ENCODE assay signal across 8 cellular contexts in the genomic region with DNA sequence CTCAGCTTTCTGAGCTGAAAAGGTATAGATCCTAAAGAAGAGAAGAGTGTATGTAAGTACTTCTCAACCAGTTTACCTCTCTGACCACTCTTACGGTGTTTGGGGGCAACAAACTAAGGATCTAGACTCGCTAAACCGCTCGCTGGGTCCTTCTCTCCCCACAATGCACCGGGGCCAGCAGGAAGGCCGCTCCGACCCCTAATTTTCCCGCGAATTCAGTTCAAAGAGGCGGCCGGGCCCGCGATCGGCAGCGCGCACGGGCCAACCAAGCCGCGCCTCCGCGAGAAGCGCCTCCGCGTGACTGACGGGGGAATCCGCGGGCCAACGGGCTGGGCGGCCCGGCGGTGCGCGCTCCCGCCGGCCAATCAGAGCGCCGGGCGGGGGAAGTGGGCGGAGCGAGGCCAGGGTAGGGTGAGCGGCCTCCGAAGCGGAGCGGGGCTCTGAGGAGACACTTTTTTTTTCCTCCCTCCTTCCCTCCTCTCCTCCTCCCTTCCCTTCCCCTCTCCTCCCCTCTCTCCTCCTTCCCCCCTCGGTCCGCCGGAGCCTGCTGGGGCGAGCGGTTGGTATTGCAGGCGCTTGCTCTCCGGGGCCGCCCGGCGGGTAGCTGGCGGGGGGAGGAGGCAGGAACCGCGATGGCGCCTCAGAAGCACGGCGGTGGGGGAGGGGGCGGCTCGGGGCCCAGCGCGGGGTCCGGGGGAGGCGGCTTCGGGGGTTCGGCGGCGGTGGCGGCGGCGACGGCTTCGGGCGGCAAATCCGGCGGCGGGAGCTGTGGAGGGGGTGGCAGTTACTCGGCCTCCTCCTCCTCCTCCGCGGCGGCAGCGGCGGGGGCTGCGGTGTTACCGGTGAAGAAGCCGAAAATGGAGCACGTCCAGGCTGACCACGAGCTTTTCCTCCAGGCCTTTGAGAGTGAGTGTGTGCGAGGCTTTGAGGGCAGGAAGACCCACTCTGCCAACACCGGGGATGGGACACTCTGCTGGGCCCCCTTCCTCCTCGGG. TPM values are rescaled to one million over a fixed set of nuclear protein-coding genes. Genes with fewer than 3 reads are reported as not detected.
DNase-seq lines count a peak whose midpoint lies in the region; ATAC-seq and TF ChIP-seq lines count a peak whose summit lies in the region.
"Not testable (repeated sequence)": the region's sequence is repeated elsewhere in the genome, so short reads cannot be mapped to it uniquely, and the experiment has no call there.

A gene (plus strand): TSS at position 393 of the 995 bp plus-strand sequence. CDS start 240 bp downstream, at position 633.

- not testable (repeated sequence) for H3K27me3 Mint-ChIP-seq in CD14-positive monocyte (ENCODE audit: low read depth in 3 of 3)

- peaks cover 9 to 16% of the 10 kb centered on the region in 2 donors for H3K36me3 Mint-ChIP-seq in CD14-positive monocyte

- peak within 1 kb of the TSS; percentile 84 to 87 for H3K4me3 Mint-ChIP-seq in CD14-positive monocyte

- under 1% methylated on average over 92 of the region's 93 CpGs for WGBS in liver

- peak within 1 kb of the TSS in 6 of 7 donors; percentile 40 to 83 (median 76) for H3K27ac Mint-ChIP-seq in CD14-positive monocyte

- peaks cover 19% of the 10 kb centered on the region for H3K4me1 Mint-ChIP-seq in CD14-positive monocyte

- ATAC-seq in GM19438 (IDR thresholded peaks at IDR 0.05; ENCODE audit: low read depth, unreplicated experiment) (peak; percentile 92), HG03558 (IDR thresholded peaks at IDR 0.05; ENCODE audit: extremely low read depth, unreplicated experiment) (peak; percentile 71)

- peak within 1 kb of the TSS; percentile 76 to 85 for H3K27ac ChIP-seq in liver (ENCODE audit: low read depth in 1 of 2, low read length in 2 of 2)

- H3K4me1 ChIP-seq in liver (ENCODE audit: control insufficient read depth in 4 of 4, insufficient read depth in 4 of 4, low read length in 3 of 4): not testable (repeated sequence)

- not testable (repeated sequence) for TF ChIP-seq RAD21 in liver (IDR thresholded peaks at IDR 0.05)

- not testable (repeated sequence) for H3K36me3 ChIP-seq in liver (ENCODE audit: control insufficient read depth in 4 of 4, insufficient read depth in 3 of 4, low read depth in 1 of 4, low read length in 3 of 4)

- H3K27me3 ChIP-seq in liver (ENCODE audit: control insufficient read depth in 4 of 4, insufficient read depth in 4 of 4, low read length in 3 of 4): not testable (repeated sequence)

- intact Hi-C loops in CD14-positive monocyte (cut with micrococcal nuclease): loop anchor here in 1 of 2 donors (2.0 kb wide), 1 partner anchor 36 kb away; a partner anchor contains a TSS

- DNase-seq in CD14-positive monocyte (ENCODE audit: low spot score) (peak; percentile 71), NCI-H774 (lab: John Stamatoyannopoulos, UW) (peak; percentile 90), dermis blood vessel endothelial cell (peak; percentile 77)
- peak; percentile 62 to 70 for DNase-seq in activated CD4-positive, alpha-beta T cell treated with anti-CD3 and anti-CD28 coated beads, Interleukin-2, amount 50 U/mL, for 24 hours (ENCODE audit: low read depth in 1 of 2, low spot score in 1 of 2)
- DNase-seq in stimulated activated CD4-positive, alpha-beta T cell treated with anti-CD3 and anti-CD28 coated beads, Interleukin-2, amount 100 ng/mL, for 4 hours (ENCODE audit: low read depth): peak; percentile 77

- not testable (repeated sequence) for TF ChIP-seq CTCF in CD14-positive monocyte (IDR thresholded peaks at IDR 0.05); liver (IDR thresholded peaks at IDR 0.05; ENCODE audit: low read depth, low read length, missing input control)

- H3K9me3 Mint-ChIP-seq in CD14-positive monocyte: not testable (repeated sequence)

- H3K9me3 ChIP-seq in liver (ENCODE audit: control insufficient read depth in 4 of 4, low read length in 3 of 4): not testable (repeated sequence)

- H3K4me3 ChIP-seq in liver (ENCODE audit: low read depth in 1 of 3, low read length in 3 of 3): peak within 1 kb of the TSS; percentile 63 to 89 (median 85)

- peak within 1 kb of the TSS; percentile 25 to 47 for H3K9ac ChIP-seq in liver (ENCODE audit: low read depth in 1 of 2, low read length in 2 of 2)

TF ChIP-seq in liver, 16 proteins besides CTCF, POLR2A, EP300 and RAD21:
- TF ChIP-seq GABPA (IDR thresholded peaks at IDR 0.05 in 1 of 2, conservative IDR thresholded peaks at IDR 0.05 in 1 of 2): peak in 1 of 2 donors; percentile 9
- peak; percentile 21 for TF ChIP-seq SP1 (IDR thresholded peaks at IDR 0.05)
- peak; percentile 14 for TF ChIP-seq YY1 (IDR thresholded peaks at IDR 0.05)

RNA-seq across cellular contexts. Expression of the gene that starts here (rescaled TPM):
- polyA plus RNA-seq in CD14-positive monocyte: 1 to 10 TPM; 6.3 to 7.9 TPM
- total RNA-seq in dermis blood vessel endothelial cell: 19.2 and 41.2 TPM in 2 replicates
- 10 to 100 TPM; 12.4 to 32.4 TPM for total RNA-seq in liver
- 1 to 10 TPM; 5.2 to 7.0 TPM for polyA plus RNA-seq in liver

Comparison
In these comparisons a context has a peak if more than half of its experiments do, and no peak if none do; other contexts are left out.
1. Peak in every context shown above with its lines: DNase-seq, ATAC-seq, H3K4me3 ChIP-seq and H3K27ac ChIP-seq.